9 cellular contexts compared by ENCODE assay signal in the genomic region with DNA sequence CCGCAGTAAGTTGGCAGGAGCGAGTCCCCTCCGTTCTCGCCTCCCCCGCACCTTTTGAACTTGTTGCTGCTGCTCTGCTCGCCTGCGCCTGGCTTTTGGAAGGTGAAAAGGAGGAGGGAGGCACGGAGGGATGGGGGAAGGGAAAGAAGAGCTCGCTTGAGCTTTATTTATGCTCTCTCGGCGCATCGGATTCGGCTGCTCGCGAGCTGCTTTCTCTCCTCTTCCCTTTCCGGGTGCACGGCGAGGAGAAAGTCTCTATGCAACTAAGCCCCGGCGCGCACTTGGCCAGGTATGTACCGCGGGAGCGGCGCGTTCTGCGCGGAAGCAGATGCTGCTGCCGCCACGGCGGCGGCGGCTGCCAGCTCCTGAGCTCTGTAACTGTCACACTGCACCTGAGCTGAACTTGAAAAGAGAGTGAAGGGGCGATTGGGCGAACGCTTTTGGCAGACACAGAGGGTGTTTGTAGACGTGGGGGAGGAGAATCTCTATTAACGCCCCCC. TPM values are rescaled to one million over a fixed set of nuclear protein-coding genes. Genes with fewer than 3 reads are reported as not detected.
A peak's percentile ranks its signal among the peaks of the same experiment; 100 is the strongest.
DNase-seq lines count a peak whose midpoint lies in the region; ATAC-seq and TF ChIP-seq lines count a peak whose summit lies in the region.
"Had no signal": no experiment of that assay in that cellular context is flagged by ENCODE, and none has a peak within 500 bp of the region (broad histone marks: within the 10 kb centered on the region; RNA-seq: fewer than 3 reads in every experiment).

No MANE protein-coding gene starts in this region.

- TF ChIP-seq CTCF in AG10803 (conservative IDR thresholded peaks at IDR 0.05; ENCODE audit: low read length), result no peak
- TF ChIP-seq CTCF in lung (IDR thresholded peaks at IDR 0.05; ENCODE audit: control extremely low read depth, extremely low read depth), result no peak

- ATAC-seq in GM18909 (IDR thresholded peaks at IDR 0.05; ENCODE audit: poor library complexity, unreplicated experiment) (peak; percentile 74), HG03066 (IDR thresholded peaks at IDR 0.05; ENCODE audit: low read depth, unreplicated experiment) (peak; percentile 60), lung (ENCODE audit: insufficient read depth, low FRiP score) (peak; percentile 20)

- H3K27ac ChIP-seq in lung (ENCODE audit: low read depth in 1 of 2, low read length in 1 of 2), result no peak overlapping the region

- peaks cover 0 to 5% of the 10 kb centered on the region in 2 donors for H3K4me1 ChIP-seq in lung (ENCODE audit: control insufficient read depth in 2 of 2, insufficient read depth in 2 of 2, low read length in 2 of 2)

- peaks cover 0 to 4% of the 10 kb centered on the region in 2 donors for H3K9me3 ChIP-seq in lung (ENCODE audit: control insufficient read depth in 2 of 2, insufficient read depth in 1 of 2, low read length in 1 of 2)

- H3K36me3 ChIP-seq in lung (ENCODE audit: control insufficient read depth in 2 of 2, insufficient read depth in 2 of 2, low read length in 2 of 2), result no peaks in the 10 kb centered on the region

- H3K4me3 ChIP-seq in AG10803 (ENCODE audit: low read length) (peak overlapping the region; percentile 53), lung (peak overlapping the region; percentile 13)

- DNase-seq in AG10803 (ENCODE audit: low read depth) (no peak), NCI-H510A treated with DMSO at 0.1 percent for 48 hours (lab: John Stamatoyannopoulos, UW) (peak; percentile 49), dermis blood vessel endothelial cell (peak; percentile 5), lung (ENCODE audit: low spot score) (no peak), ureter (ENCODE audit: low spot score) (peak; percentile 59), UCSD-AML1 (lab: John Stamatoyannopoulos, UW; ENCODE audit: unreplicated experiment) (no peak)
- DNase-seq: left cardiac atrium had no signal

- H3K27me3 ChIP-seq in lung (ENCODE audit: control insufficient read depth, insufficient read depth), result peaks cover 5% of the 10 kb centered on the region

- WGBS in lung, 2 donors, result 2 to 3% methylated on average over 38 of the region's 38 CpGs

RNA-seq across cellular contexts. Expression of a gene that starts 0.6 kb away (rescaled TPM):
- 0.14 and 0.17 TPM in 2 replicates for total RNA-seq in dermis blood vessel endothelial cell
- 1 to 10 TPM in 1 of 2 donors, under 1 TPM in 1; 0.15 to 1.1 TPM for total RNA-seq in lung
- under 1 TPM; 0.03 to 0.04 TPM for polyA plus RNA-seq in lung
- 4.9 TPM for total RNA-seq in ureter

Comparison
In these comparisons a context has a peak if more than half of its experiments do, and no peak if none do; other contexts are left out.
1. DNase-seq: peak in NCI-H510A treated with DMSO at 0.1 percent for 48 hours (single experiment), dermis blood vessel endothelial cell (single experiment) and ureter (single experiment); none in AG10803 (single experiment), lung (single experiment) and UCSD-AML1 (single experiment).
2. ATAC-seq: peak in every context shown above with its lines; median percentile 74 in GM18909; 60 in HG03066; 20 in lung.